8 cellular contexts compared by ENCODE assay signal in genomic region chrX:129932792-129933321, GRCh38. TPM values are rescaled to one million over a fixed set of nuclear protein-coding genes. Genes with fewer than 3 reads are reported as not detected.
DNase-seq lines count a peak whose midpoint lies in the region; ATAC-seq and TF ChIP-seq lines count a peak whose summit lies in the region.

No MANE protein-coding gene starts in this region.

- DNase-seq in CD4-positive, alpha-beta T cell, result peak in 1 of 10 experiments; percentile 33
- DNase-seq in PC-9 (peak in 1 of 2 experiments; percentile 35), epithelial cell of esophagus (ENCODE audit: low read depth) (peak; percentile 6), neural progenitor cell (ENCODE audit: low spot score) (peak; percentile 62), midbrain (lab: John Stamatoyannopoulos, UW) (no peak)

- H2AFZ ChIP-seq in PC-9 (no peak overlapping the region), neural progenitor cell (replicated peaks) (peak overlapping the region; percentile 72)

- no peaks in the 10 kb centered on the region for H3K9me3 ChIP-seq in CD4-positive, alpha-beta T cell (ENCODE audit: control insufficient read depth, low read length)
- H3K9me3 ChIP-seq in PC-9 (ENCODE audit: insufficient read depth, low read depth) (no peaks in the 10 kb centered on the region), neural progenitor cell (ENCODE audit: low read depth) (no peaks in the 10 kb centered on the region)

- no TSS peak for BruUV-seq in PC-9 (replicated peaks; lab: Mats Ljungman, UMichigan)

- H3K9me3 Mint-ChIP-seq in CD4-positive, alpha-beta T cell, result no peaks in the 10 kb centered on the region
- H3K9me3 Mint-ChIP-seq in neural progenitor cell, result peaks cover 3% of the 10 kb centered on the region

- H4K20me1 ChIP-seq in PC-9 (ENCODE audit: insufficient read depth), result no peaks in the 10 kb centered on the region
- H4K20me1 ChIP-seq in neural progenitor cell (ENCODE audit: low read depth), result no peaks in the 10 kb centered on the region

- no peak overlapping the region for H3K27ac ChIP-seq in CD4-positive, alpha-beta T cell (ENCODE audit: low read depth, low read length)
- H3K27ac ChIP-seq in PC-9 (no peak overlapping the region), neural progenitor cell (no peak overlapping the region)

- intact Hi-C loops in CD4-positive, alpha-beta T cell (cut with DNase I, micrococcal nuclease), result no loop called here
- intact Hi-C loops in PC-9 (cut with micrococcal nuclease; ENCODE audit: unreplicated experiment), result loop anchor here (1.0 kb wide), 1 partner anchor 49 kb away; the partner anchor contains the start of gene BCORL1

- H3K4me3 Mint-ChIP-seq in CD4-positive, alpha-beta T cell, result peak overlapping the region; percentile 86
- H3K4me3 Mint-ChIP-seq in neural progenitor cell, result peak overlapping the region; percentile 81

- H3K36me3 ChIP-seq in PC-9 (ENCODE audit: low read depth) (no peaks in the 10 kb centered on the region), neural progenitor cell (no peaks in the 10 kb centered on the region)

- no peak overlapping the region for H3K27ac Mint-ChIP-seq in CD4-positive, alpha-beta T cell
- no peak overlapping the region for H3K27ac Mint-ChIP-seq in neural progenitor cell

- H3K4me2 ChIP-seq in PC-9, result peak overlapping the region; percentile 79
- peak overlapping the region; percentile 71 for H3K4me2 ChIP-seq in neural progenitor cell

- H3F3A ChIP-seq in PC-9 (ENCODE audit: insufficient read depth, low read depth) (peaks cover 30% of the 10 kb centered on the region), neural progenitor cell (ENCODE audit: low read depth) (peaks cover 27% of the 10 kb centered on the region)

- CTCF ChIA-PET in CD4-positive, alpha-beta T cell (lab: Charles Lee), result no interaction called here
- CTCF ChIA-PET in PC-9 (lab: Charles Lee), result no interaction called here

- H3K4me1 ChIP-seq in PC-9 (replicated peaks; ENCODE audit: insufficient read depth), result no peaks in the 10 kb centered on the region
- peaks cover 8% of the 10 kb centered on the region for H3K4me1 ChIP-seq in neural progenitor cell

- H3K9me2 ChIP-seq in PC-9 (ENCODE audit: insufficient read depth), result no peaks in the 10 kb centered on the region

- H3K27me3 Mint-ChIP-seq in CD4-positive, alpha-beta T cell, result no peaks in the 10 kb centered on the region
- peaks cover 34% of the 10 kb centered on the region for H3K27me3 Mint-ChIP-seq in neural progenitor cell (ENCODE audit: insufficient read depth, low read depth)

- H3K4me1 Mint-ChIP-seq in CD4-positive, alpha-beta T cell (ENCODE audit: low read depth), result peaks cover 15% of the 10 kb centered on the region
- H3K4me1 Mint-ChIP-seq in neural progenitor cell, result peaks cover 25% of the 10 kb centered on the region

- H3K4me3 ChIP-seq in PC-9 (peak overlapping the region; percentile 47; the same call in 1 of the 2 replicates), epithelial cell of esophagus (ENCODE audit: low read length) (no peak overlapping the region), neural progenitor cell (peak overlapping the region; percentile 45)

- no peak overlapping the region for H3K9ac ChIP-seq in neural progenitor cell

- peaks cover 7% of the 10 kb centered on the region for H3K36me3 Mint-ChIP-seq in CD4-positive, alpha-beta T cell (ENCODE audit: low read depth)
- H3K36me3 Mint-ChIP-seq in neural progenitor cell, result peaks cover 5% of the 10 kb centered on the region

- no peaks in the 10 kb centered on the region for H3K79me2 ChIP-seq in PC-9 (ENCODE audit: low read depth)
- no peaks in the 10 kb centered on the region for H3K79me2 ChIP-seq in neural progenitor cell (ENCODE audit: low read depth)

- H3K27me3 ChIP-seq in CD4-positive, alpha-beta T cell (ENCODE audit: control insufficient read depth, insufficient read depth, low read length), result no peaks in the 10 kb centered on the region
- H3K27me3 ChIP-seq in PC-9 (ENCODE audit: insufficient read depth, low read depth) (peaks cover 22% of the 10 kb centered on the region), neural progenitor cell (peaks cover 50% of the 10 kb centered on the region)

- ATAC-seq in CD4-positive, alpha-beta T cell (ENCODE audit: poor library complexity), result peak; percentile 2
- ATAC-seq in GM21381 (IDR thresholded peaks at IDR 0.05; ENCODE audit: unreplicated experiment) (peak; percentile 2), HG02970 (IDR thresholded peaks at IDR 0.05; ENCODE audit: low FRiP score, unreplicated experiment) (no peak), HG03280 (IDR thresholded peaks at IDR 0.05; ENCODE audit: unreplicated experiment) (no peak)

- TF ChIP-seq CTCF in CD4-positive, alpha-beta T cell (IDR thresholded peaks at IDR 0.05), result no peak
- TF ChIP-seq CTCF in PC-9 (conservative IDR thresholded peaks at IDR 0.05) (no peak), epithelial cell of esophagus (IDR thresholded peaks at IDR 0.05; ENCODE audit: insufficient read depth, low read depth, low read length, missing control alignments) (no peak), neural progenitor cell (IDR thresholded peaks at IDR 0.05) (no peak)

- POLR2A ChIA-PET in CD4-positive, alpha-beta T cell (lab: Charles Lee), result no interaction called here
- POLR2A ChIA-PET in PC-9 (lab: Charles Lee; ENCODE audit: unreplicated experiment), result no interaction called here

RNA-seq across cellular contexts. Expression of gene UTP14A, which starts 26.9 kb away (rescaled TPM):
- 1 to 10 TPM; 8.8 to 9.8 TPM for total RNA-seq in CD4-positive, alpha-beta T cell
- 44.6 and 55.4 TPM in 2 replicates for total RNA-seq in PC-9 (2021)
- total RNA-seq in neural progenitor cell (ENCODE audit: low replicate concordance), result 8.3 and 10.9 TPM in 2 replicates

RNA-seq across cellular contexts. Expression of gene BCORL1, which starts 49.6 kb away (rescaled TPM):
- total RNA-seq in CD4-positive, alpha-beta T cell, result 1 to 10 TPM; 3.4 to 3.5 TPM
- 32.2 TPM in 2 replicates for total RNA-seq in PC-9 (2021)
- total RNA-seq in neural progenitor cell (ENCODE audit: low replicate concordance), result 5.1 and 6.5 TPM in 2 replicates

Comparison
In these comparisons a context has a peak if more than half of its experiments do, and no peak if none do; other contexts are left out.
1. ATAC-seq: peak in CD4-positive, alpha-beta T cell (single experiment) and GM21381 (single experiment); none in HG02970 (single experiment) and HG03280 (single experiment).